ENCODE assay signal across 1 cellular context in genomic region chr19:52048604-52049493, GRCh38.
TF ChIP-seq lines count a peak whose summit lies in the region.

TSS of gene ZNF432 (minus strand) at chr19:52048838. CDS start at chr19:52046868, 1,970 bp downstream.

TF ChIP-seq in HepG2, 621 proteins besides CTCF, POLR2A, EP300 and RAD21 (continued from another document and continues in another):
- TF ChIP-seq ZNF557 (CRISPR knock-in tag; IDR thresholded peaks at IDR 0.05) (no peak), MXD4 (CRISPR knock-in tag; IDR thresholded peaks at IDR 0.05) (peak; percentile 72), ZZZ3 (CRISPR knock-in tag; IDR thresholded peaks at IDR 0.05; ENCODE audit: borderline replicate concordance) (no peak), AGO2 (optimal IDR thresholded peaks at IDR 0.05; ENCODE audit: low read depth, low read length) (peak; percentile 75), USF2 (IDR thresholded peaks at IDR 0.05; ENCODE audit: low read depth, low read length) (no peak), USF2 (CRISPR knock-in tag; IDR thresholded peaks at IDR 0.05; ENCODE audit: borderline replicate concordance) (no peak), IKZF4 (CRISPR knock-in tag; IDR thresholded peaks at IDR 0.05; ENCODE audit: borderline replicate concordance, low read depth, not compliant biosample characterization) (no peak), ZNF160 (CRISPR knock-in tag; IDR thresholded peaks at IDR 0.05) (no peak), ZNF503 (CRISPR knock-in tag; IDR thresholded peaks at IDR 0.05) (peak; percentile 28; the same call in 1 of the 2 replicates), CEBPB (IDR thresholded peaks at IDR 0.05; ENCODE audit: borderline replicate concordance, low read depth, low read length) (no peak), RFX3 (CRISPR knock-in tag; IDR thresholded peaks at IDR 0.05) (peak; percentile 76), KDM5B (CRISPR knock-in tag; IDR thresholded peaks at IDR 0.05; ENCODE audit: borderline replicate concordance) (peak; percentile 61; the same call in 1 of the 2 replicates), BCL3 (CRISPR knock-in tag; IDR thresholded peaks at IDR 0.05) (0 out of 2 replicates have a peak, but pooled peaks have one; percentile 25), ARID5B (CRISPR knock-in tag; IDR thresholded peaks at IDR 0.05) (no peak; the same call in 1 of the 2 replicates), ZBTB46 (CRISPR knock-in tag; IDR thresholded peaks at IDR 0.05; ENCODE audit: borderline replicate concordance) (no peak), DBP (CRISPR knock-in tag; IDR thresholded peaks at IDR 0.05; ENCODE audit: not compliant biosample characterization) (peak; percentile 27), ZNF747 (CRISPR knock-in tag; IDR thresholded peaks at IDR 0.05; ENCODE audit: borderline replicate concordance) (no peak), ZNF878 (CRISPR knock-in tag; IDR thresholded peaks at IDR 0.05) (no peak), ZNF335 (CRISPR knock-in tag; IDR thresholded peaks at IDR 0.05) (no peak; the same call in 1 of the 2 replicates), ZNF337 (CRISPR knock-in tag; IDR thresholded peaks at IDR 0.05; ENCODE audit: borderline replicate concordance, low read depth) (no peak), CENPBD1 (CRISPR knock-in tag; IDR thresholded peaks at IDR 0.05; ENCODE audit: borderline replicate concordance, low read depth) (no peak), LBX2 (CRISPR knock-in tag; IDR thresholded peaks at IDR 0.05; ENCODE audit: borderline replicate concordance) (no peak; the same call in 1 of the 2 replicates), CREB1 (IDR thresholded peaks at IDR 0.05) (peak; percentile 77), CREB1 (CRISPR knock-in tag; IDR thresholded peaks at IDR 0.05) (peak; percentile 80), ZNF800 (CRISPR knock-in tag; IDR thresholded peaks at IDR 0.05) (no peak), NFAT5 (CRISPR knock-in tag; IDR thresholded peaks at IDR 0.05) (peak; percentile 25; the same call in 1 of the 2 replicates), SMAD1 (CRISPR knock-in tag; IDR thresholded peaks at IDR 0.05; ENCODE audit: borderline replicate concordance, low read depth) (no peak), MAFG (CRISPR knock-in tag; IDR thresholded peaks at IDR 0.05) (no peak), SYNCRIP (IDR thresholded peaks at IDR 0.05; ENCODE audit: insufficient read depth, low read depth, low read length) (no peak), PRPF4 (IDR thresholded peaks at IDR 0.05; ENCODE audit: low read depth, low read length, poor library complexity, severe bottlenecking) (no peak), ZNF605 (CRISPR knock-in tag; IDR thresholded peaks at IDR 0.05) (peak; percentile 78), RXRB (CRISPR knock-in tag; IDR thresholded peaks at IDR 0.05; ENCODE audit: borderline replicate concordance) (no peak), CCAR2 (optimal IDR thresholded peaks at IDR 0.05; ENCODE audit: low read depth, low read length) (no peak), ZNF33A (CRISPR knock-in tag; IDR thresholded peaks at IDR 0.05; ENCODE audit: borderline replicate concordance) (no peak; the same call in 1 of the 2 replicates), ZNF512 (CRISPR knock-in tag; IDR thresholded peaks at IDR 0.05) (no peak)
